ENCODE assay signal across 9 cellular contexts in genomic region chr1:37485902-37486679, GRCh38. TPM values are rescaled to one million over a fixed set of nuclear protein-coding genes. Genes with fewer than 3 reads are reported as not detected.
DNase-seq lines count a peak whose midpoint lies in the region; ATAC-seq and TF ChIP-seq lines count a peak whose summit lies in the region.
"Had no signal": no experiment of that assay in that cellular context is flagged by ENCODE, and none has a peak within 500 bp of the region (broad histone marks: within the 10 kb centered on the region; RNA-seq: fewer than 3 reads in every experiment).

No MANE protein-coding gene starts in this region.

- POLR2A ChIA-PET in activated CD8-positive, alpha-beta T cell treated with anti-CD3 and anti-CD28 coated beads for 36 hours (lab: Charles Lee): interaction anchor here (0.9 to 3.6 kb wide), 10 partner anchors 10 to 196 kb away, joined by 3 to 45 read pairs (median 4); partner anchors contain the start of gene ZC3H12A

- TF ChIP-seq CTCF in activated CD8-positive, alpha-beta T cell treated with anti-CD3 and anti-CD28 coated beads for 36 hours (IDR thresholded peaks at IDR 0.05): no peak

- DNase-seq in HK-2 (ENCODE audit: unreplicated experiment) (peak; percentile 10), left ventricle myocardium superior (no peak), erythroblast (lab: John Stamatoyannopoulos, UW) (no peak), NCI-H187 treated with DMSO at 0.1 percent for 48 hours (lab: John Stamatoyannopoulos, UW) (no peak), T-helper 9 cell (no peak)
- no peak for DNase-seq in activated CD8-positive, alpha-beta T cell treated with anti-CD3 and anti-CD28 coated beads for 36 hours
- DNase-seq in stimulated activated effector memory CD8-positive, alpha-beta T cell treated with anti-CD3 and anti-CD28 coated beads, Interleukin-12 subunit alpha, Interleukin-12 subunit beta, amount 100 ng/mL, for 72 hours (ENCODE audit: low spot score in 2 of 2): no peak
- DNase-seq: MM.1S had no signal

- ATAC-seq in activated CD8-positive, alpha-beta T cell treated with anti-CD3 and anti-CD28 coated beads for 36 hours: no peak
- ATAC-seq in left ventricle myocardium superior (peak; percentile 8), GM21447 (IDR thresholded peaks at IDR 0.05; ENCODE audit: unreplicated experiment) (no peak)
- ATAC-seq in stimulated activated effector memory CD8-positive, alpha-beta T cell treated with anti-CD3 and anti-CD28 coated beads, Interleukin-12 subunit alpha, Interleukin-12 subunit beta, amount 100 ng/mL, for 72 hours: no peak

- intact Hi-C loops in activated CD8-positive, alpha-beta T cell treated with anti-CD3 and anti-CD28 coated beads for 36 hours (cut with micrococcal nuclease): loop anchor here (2.0 kb wide), 1 partner anchor 31 kb away; no protein-coding TSS in a partner anchor
- intact Hi-C loops in left ventricle myocardium superior (cut with micrococcal nuclease): no loop called here

- peak overlapping the region; percentile 75 for H3K27ac Mint-ChIP-seq in activated CD8-positive, alpha-beta T cell treated with anti-CD3 and anti-CD28 coated beads for 36 hours
- peak overlapping the region; percentile 81 for H3K27ac Mint-ChIP-seq in stimulated activated effector memory CD8-positive, alpha-beta T cell treated with anti-CD3 and anti-CD28 coated beads, Interleukin-12 subunit alpha, Interleukin-12 subunit beta, amount 100 ng/mL, for 72 hours

- CTCF ChIA-PET in activated CD8-positive, alpha-beta T cell treated with anti-CD3 and anti-CD28 coated beads for 36 hours (lab: Charles Lee): interaction anchor here (0.8 to 17.7 kb wide), 12 partner anchors 7 to 203 kb away, joined by 3 to 380 read pairs (median 25); partner anchors contain the start of genes MEAF6 and ZC3H12A

- no peak for TF ChIP-seq POLR2A in erythroblast (IDR thresholded peaks at IDR 0.05; ENCODE audit: low read length)

- peaks cover 25% of the 10 kb centered on the region for H3K4me1 Mint-ChIP-seq in activated CD8-positive, alpha-beta T cell treated with anti-CD3 and anti-CD28 coated beads for 36 hours (ENCODE audit: low read depth)
- peaks cover 37% of the 10 kb centered on the region for H3K4me1 Mint-ChIP-seq in stimulated activated effector memory CD8-positive, alpha-beta T cell treated with anti-CD3 and anti-CD28 coated beads, Interleukin-12 subunit alpha, Interleukin-12 subunit beta, amount 100 ng/mL, for 72 hours

- peaks cover 24% of the 10 kb centered on the region for H3K36me3 Mint-ChIP-seq in activated CD8-positive, alpha-beta T cell treated with anti-CD3 and anti-CD28 coated beads for 36 hours (ENCODE audit: low read depth)
- H3K36me3 Mint-ChIP-seq in stimulated activated effector memory CD8-positive, alpha-beta T cell treated with anti-CD3 and anti-CD28 coated beads, Interleukin-12 subunit alpha, Interleukin-12 subunit beta, amount 100 ng/mL, for 72 hours: peaks cover 95% of the 10 kb centered on the region

- no peak overlapping the region for H3K4me3 Mint-ChIP-seq in activated CD8-positive, alpha-beta T cell treated with anti-CD3 and anti-CD28 coated beads for 36 hours
- no peak overlapping the region for H3K4me3 Mint-ChIP-seq in stimulated activated effector memory CD8-positive, alpha-beta T cell treated with anti-CD3 and anti-CD28 coated beads, Interleukin-12 subunit alpha, Interleukin-12 subunit beta, amount 100 ng/mL, for 72 hours

- H3K27me3 Mint-ChIP-seq in activated CD8-positive, alpha-beta T cell treated with anti-CD3 and anti-CD28 coated beads for 36 hours: no peaks in the 10 kb centered on the region

- H3K9me3 Mint-ChIP-seq in activated CD8-positive, alpha-beta T cell treated with anti-CD3 and anti-CD28 coated beads for 36 hours: no peaks in the 10 kb centered on the region
- no peaks in the 10 kb centered on the region for H3K9me3 Mint-ChIP-seq in stimulated activated effector memory CD8-positive, alpha-beta T cell treated with anti-CD3 and anti-CD28 coated beads, Interleukin-12 subunit alpha, Interleukin-12 subunit beta, amount 100 ng/mL, for 72 hours

RNA-seq across cellular contexts. Expression of gene ZC3H12A, which starts 11.7 kb away (rescaled TPM):
- total RNA-seq in activated CD8-positive, alpha-beta T cell treated with anti-CD3 and anti-CD28 coated beads for 36 hours: 10 to 100 TPM; 20.4 to 20.5 TPM
- total RNA-seq in left ventricle myocardium superior: 4.3 TPM

RNA-seq across cellular contexts. Expression of gene MEAF6, which starts 28.5 kb away (rescaled TPM):
- total RNA-seq in activated CD8-positive, alpha-beta T cell treated with anti-CD3 and anti-CD28 coated beads for 36 hours: 10 to 100 TPM; 74.0 to 76.3 TPM
- 35.7 TPM for total RNA-seq in left ventricle myocardium superior
